Comparison of ENCODE assay signal across 19 cellular contexts in genomic region chr18:8063733-8064132, GRCh38.
DNase-seq lines count a peak whose midpoint lies in the region; ATAC-seq, FAIRE-seq and TF ChIP-seq lines count a peak whose summit lies in the region.
"Had no signal": no experiment of that assay in that cellular context is flagged by ENCODE, and none has a peak within 500 bp of the region (broad histone marks: within the 10 kb centered on the region; RNA-seq: fewer than 3 reads in every experiment).

No MANE protein-coding gene starts in this region.

- H3K36me3 ChIP-seq in H1 (ENCODE audit: control insufficient read depth in 2 of 4, insufficient read depth in 4 of 4, low read length in 3 of 4) (no peaks in the 10 kb centered on the region), HepG2 (replicated peaks in 1 of 2; ENCODE audit: control insufficient read depth in 1 of 2, insufficient read depth in 2 of 2, low read length in 2 of 2) (no peaks in the 10 kb centered on the region), esophagus squamous epithelium (no peaks in the 10 kb centered on the region)
- H3K36me3 ChIP-seq: gastrocnemius medialis, HAP-1, tibial nerve had no signal

- H4K5ac ChIP-seq in H1 (ENCODE audit: insufficient read length, low read depth, low read length), result no peak overlapping the region

- H3K27ac ChIP-seq in H1 (ENCODE audit: low read depth, low read length) (no peak overlapping the region), HepG2 (ENCODE audit: extremely low read length, insufficient read depth, low read length) (no peak overlapping the region), esophagus squamous epithelium (peak overlapping the region in 1 of 4 donors; percentile 30)
- H3K27ac ChIP-seq: gastrocnemius medialis, tibial nerve had no signal

- H4K8ac ChIP-seq in H1 (ENCODE audit: extremely low read depth, insufficient read depth, low read length), result no peak overlapping the region

- TF ChIP-seq EP300 in H1 (IDR thresholded peaks at IDR 0.05; ENCODE audit: borderline replicate concordance in 1 of 2, low read depth in 2 of 2, low read length in 2 of 2), result no peak
- TF ChIP-seq EP300 in HepG2 (IDR thresholded peaks at IDR 0.05; ENCODE audit: low read depth in 2 of 2, low read length in 2 of 2), result no peak
- TF ChIP-seq EP300 in HepG2 (CRISPR knock-in tag; IDR thresholded peaks at IDR 0.05; ENCODE audit: borderline replicate concordance), result no peak

- no TSS peak for BruUV-seq in HepG2 (replicated peaks; lab: Mats Ljungman, UMichigan)

- H3K27me3 ChIP-seq in H1 (replicated peaks in 1 of 4; ENCODE audit: control insufficient read depth in 3 of 4, extremely low read depth in 1 of 4, insufficient read depth in 3 of 4, low read length in 3 of 4), result no peaks in the 10 kb centered on the region
- no peaks in the 10 kb centered on the region for H3K27me3 ChIP-seq in HepG2 (ENCODE audit: control insufficient read depth in 1 of 2, insufficient read depth in 2 of 2, low read length in 2 of 2)
- H3K27me3 ChIP-seq in esophagus squamous epithelium, result no peaks in the 10 kb centered on the region
- H3K27me3 ChIP-seq: gastrocnemius medialis, tibial nerve had no signal

- H4K91ac ChIP-seq in H1 (replicated peaks; ENCODE audit: insufficient read length, low read length), result no peak overlapping the region

- CTCF ChIA-PET in H1 (lab: Charles Lee; ENCODE audit: partially characterized antibody) (interaction anchor here (1.0 kb wide), 1 partner anchor 22 kb away, joined by 3 read pairs; no protein-coding TSS in a partner anchor), HepG2 (lab: Yijun Ruan, JAX; ENCODE audit: low intra/inter-chr PET ratio, low total read pairs) (no interaction called here)

- no peak overlapping the region for H2BK5ac ChIP-seq in H1 (ENCODE audit: low read depth, low read length)

- intact Hi-C loops in HepG2 (cut with micrococcal nuclease; ENCODE audit: unreplicated experiment) (no loop called here), esophagus squamous epithelium (cut with DNase I) (no loop called here)

- H2AFZ ChIP-seq in H1 (ENCODE audit: low read length) (no peak overlapping the region), HepG2 (ENCODE audit: low read length) (no peak overlapping the region)

- no peak overlapping the region for H3K56ac ChIP-seq in H1 (replicated peaks; ENCODE audit: insufficient read length, low read depth, low read length)

- in situ Hi-C loops in HepG2 (cut with HindIII; ENCODE audit: extremely low pct_ligation_motif_present, low pct_unique_long_range_greater_than_20kb), result no loop called here

- H3K4me3 ChIP-seq in H1 (ENCODE audit: extremely low read depth in 1 of 4, insufficient read depth in 2 of 4, low read depth in 3 of 4, low read length in 4 of 4) (peak overlapping the region in 1 of 4 experiments; percentile 49; a peak in 1 of 8 replicates), HepG2 (replicated peaks in 1 of 3; ENCODE audit: insufficient read depth in 1 of 3, low read depth in 2 of 3, low read length in 3 of 3) (no peak overlapping the region; a peak in 1 of 6 replicates), esophagus squamous epithelium (no peak overlapping the region)
- H3K4me3 ChIP-seq: gastrocnemius medialis, HAP-1, tibial nerve had no signal

- no peaks in the 10 kb centered on the region for H4K20me1 ChIP-seq in H1 (replicated peaks in 1 of 2; ENCODE audit: control insufficient read depth in 1 of 2, insufficient read depth in 2 of 2, low read length in 2 of 2)
- no peaks in the 10 kb centered on the region for H4K20me1 ChIP-seq in HepG2 (ENCODE audit: insufficient read depth, low read length)

- no peak for ATAC-seq in HepG2
- ATAC-seq: activated CD4-positive, alpha-beta T cell treated with anti-CD3 and anti-CD28 coated beads for 36 hours; effector memory CD8-positive, alpha-beta T cell; gastrocnemius medialis; stimulated activated naive B cell treated with anti-CD40 and anti-IgM and Interleukin-4, amounts not matched to agents 10 μg/mL and 1 μg/mL and 100 μg/mL, for 72 hours had no signal

- no peak for TF ChIP-seq POLR2A in H1 (IDR thresholded peaks at IDR 0.05; ENCODE audit: control extremely low read depth in 1 of 2, low read depth in 2 of 2, low read length in 2 of 2)
- TF ChIP-seq POLR2A in HepG2 (IDR thresholded peaks at IDR 0.05; ENCODE audit: insufficient read depth in 1 of 2, low read depth in 2 of 2, low read length in 2 of 2), result no peak
- no peak for TF ChIP-seq POLR2A in esophagus squamous epithelium (IDR thresholded peaks at IDR 0.05)

- DNase-seq in A172 (ENCODE audit: low spot score), result peak; percentile 5
- DNase-seq in HuH-7 (ENCODE audit: low spot score), result peak; percentile 2
- DNase-seq in H1 (ENCODE audit: low read depth in 1 of 2, low spot score in 2 of 2), result no peak
- no peak for DNase-seq in HepG2 (ENCODE audit: low spot score)
- DNase-seq in GDM1 (lab: John Stamatoyannopoulos, UW), result no peak
- DNase-seq in activated CD4-positive, alpha-beta T cell treated with anti-CD3 and anti-CD28 coated beads, Interleukin-2, amount 50 U/mL, for 4 hours, result no peak
- DNase-seq in NCI-H2196 (lab: John Stamatoyannopoulos, UW; ENCODE audit: unreplicated experiment), result no peak
- no peak for DNase-seq in esophagus squamous epithelium (lab: John Stamatoyannopoulos, UW)
- DNase-seq: activated CD4-positive, alpha-beta T cell treated with anti-CD3 and anti-CD28 coated beads for 36 hours; activated naive CD8-positive, alpha-beta T cell treated with anti-CD3 and anti-CD28 coated beads for 36 hours; activated T-cell treated with anti-CD3 and anti-CD28 coated beads, Interleukin-2, amount 50 U/mL, for 1 hour; effector memory CD8-positive, alpha-beta T cell; gastrocnemius medialis; small intestine; stimulated activated naive B cell treated with anti-CD40 and anti-IgM and Interleukin-4, amounts not matched to agents 10 μg/mL and 1 μg/mL and 100 μg/mL, for 72 hours; T-helper 9 cell had no signal

- H3K4me2 ChIP-seq in H1 (ENCODE audit: insufficient read depth in 1 of 2, low read depth in 2 of 2, low read length in 2 of 2), result no peak overlapping the region
- peak overlapping the region; percentile 49; the same call in 1 of the 2 replicates for H3K4me2 ChIP-seq in HepG2 (ENCODE audit: low read depth, low read length)

- no peaks in the 10 kb centered on the region for H3K9me3 ChIP-seq in H1 (ENCODE audit: insufficient read depth in 2 of 2, low read depth in 1 of 2, low read length in 1 of 2)
- H3K9me3 ChIP-seq in HepG2 (ENCODE audit: low read length), result no peaks in the 10 kb centered on the region
- H3K9me3 ChIP-seq in esophagus squamous epithelium, result no peaks in the 10 kb centered on the region
- H3K9me3 ChIP-seq: gastrocnemius medialis, HAP-1, tibial nerve had no signal

- FAIRE-seq in H1 (lab: Jason Lieb, UNC), result no peak
- FAIRE-seq in HepG2 (lab: Jason Lieb, UNC), result no peak
- FAIRE-seq: HTR-8/SVneo, small intestine had no signal

- H3K79me2 ChIP-seq in H1 (ENCODE audit: control insufficient read depth in 1 of 2, insufficient read depth in 2 of 2, low read length in 2 of 2) (no peaks in the 10 kb centered on the region), HepG2 (ENCODE audit: insufficient read depth, low read length) (no peaks in the 10 kb centered on the region)

- H3K9ac ChIP-seq in H1 (replicated peaks in 1 of 4; ENCODE audit: extremely low read depth in 1 of 4, low read depth in 3 of 4, low read length in 3 of 4), result no peak overlapping the region
- no peak overlapping the region for H3K9ac ChIP-seq in HepG2 (ENCODE audit: insufficient read depth, low read depth, low read length)

- H3K4ac ChIP-seq in H1 (replicated peaks; ENCODE audit: insufficient read length, low read depth, low read length), result no peak overlapping the region

- H2BK15ac ChIP-seq in H1 (ENCODE audit: low read length), result no peak overlapping the region

- H3K18ac ChIP-seq in H1 (ENCODE audit: extremely low read depth, low read length), result no peak overlapping the region

- POLR2A ChIA-PET in H1 (lab: Charles Lee; ENCODE audit: partially characterized antibody) (interaction anchor here (0.6 kb wide), 1 partner anchor 1861 kb away, joined by 4 read pairs; no protein-coding TSS in a partner anchor), HepG2 (lab: Yijun Ruan, JAX) (no interaction called here)

- no peak overlapping the region for H2AK5ac ChIP-seq in H1 (ENCODE audit: low read depth, low read length)

- H2BK20ac ChIP-seq in H1 (ENCODE audit: low read length), result no peak overlapping the region

- no peaks in the 10 kb centered on the region for H3K23me2 ChIP-seq in H1 (ENCODE audit: low read depth, low read length)

- no peaks in the 10 kb centered on the region for H3K79me1 ChIP-seq in H1 (ENCODE audit: low read depth, low read length)

- H3K4me1 ChIP-seq in H1 (replicated peaks in 1 of 4; ENCODE audit: control insufficient read depth in 3 of 4, insufficient read depth in 4 of 4, low read length in 3 of 4), result peaks cover 0 to 16% (median 3%) of the 10 kb centered on the region in 4 experiments; a peak in 3 of 7 replicates
- H3K4me1 ChIP-seq in HepG2 (ENCODE audit: insufficient read depth, low read length), result peaks cover 14% of the 10 kb centered on the region
- H3K4me1 ChIP-seq in esophagus squamous epithelium, result no peaks in the 10 kb centered on the region
- H3K4me1 ChIP-seq: HAP-1, tibial nerve had no signal

- no peak overlapping the region for H2BK120ac ChIP-seq in H1 (replicated peaks; ENCODE audit: low read depth, low read length)

- no peak overlapping the region for H3K14ac ChIP-seq in H1 (ENCODE audit: insufficient read length)

- no peak overlapping the region for H3K23ac ChIP-seq in H1 (ENCODE audit: insufficient read length)

- peak in 1 of 3 experiments; percentile 6; a peak in 1 of 4 replicates for TF ChIP-seq CTCF in H1 (IDR thresholded peaks at IDR 0.05; ENCODE audit: control extremely low read depth in 1 of 3, insufficient read depth in 1 of 3, low read depth in 1 of 3, low read length in 3 of 3)
- no peak for TF ChIP-seq CTCF in HepG2 (CRISPR knock-in tag; IDR thresholded peaks at IDR 0.05)
- peak in 1 of 6 experiments; percentile 18 for TF ChIP-seq CTCF in esophagus squamous epithelium (IDR thresholded peaks at IDR 0.05)

- peak; percentile 14 to 23; a peak in 3 of 4 replicates for TF ChIP-seq RAD21 in H1 (IDR thresholded peaks at IDR 0.05 in 1 of 2, conservative IDR thresholded peaks at IDR 0.05 in 1 of 2; ENCODE audit: low read depth in 2 of 2, low read length in 2 of 2)
- TF ChIP-seq RAD21 in HepG2 (CRISPR knock-in tag; IDR thresholded peaks at IDR 0.05), result no peak

- no peak overlapping the region for H2BK12ac ChIP-seq in H1 (ENCODE audit: low read depth, low read length)

Comparison
In these comparisons a context has a peak if more than half of its experiments do, and no peak if none do; other contexts are left out.
1. DNase-seq: peak in A172 (single experiment) and HuH-7 (single experiment); none in H1 (0 of 2), HepG2 (single experiment), GDM1 (single experiment), activated CD4-positive, alpha-beta T cell treated with anti-CD3 and anti-CD28 coated beads, Interleukin-2, amount 50 U/mL, for 4 hours (0 of 2), NCI-H2196 (single experiment) and esophagus squamous epithelium (single experiment).